19 cellular contexts compared by ENCODE assay signal in the genomic region with DNA sequence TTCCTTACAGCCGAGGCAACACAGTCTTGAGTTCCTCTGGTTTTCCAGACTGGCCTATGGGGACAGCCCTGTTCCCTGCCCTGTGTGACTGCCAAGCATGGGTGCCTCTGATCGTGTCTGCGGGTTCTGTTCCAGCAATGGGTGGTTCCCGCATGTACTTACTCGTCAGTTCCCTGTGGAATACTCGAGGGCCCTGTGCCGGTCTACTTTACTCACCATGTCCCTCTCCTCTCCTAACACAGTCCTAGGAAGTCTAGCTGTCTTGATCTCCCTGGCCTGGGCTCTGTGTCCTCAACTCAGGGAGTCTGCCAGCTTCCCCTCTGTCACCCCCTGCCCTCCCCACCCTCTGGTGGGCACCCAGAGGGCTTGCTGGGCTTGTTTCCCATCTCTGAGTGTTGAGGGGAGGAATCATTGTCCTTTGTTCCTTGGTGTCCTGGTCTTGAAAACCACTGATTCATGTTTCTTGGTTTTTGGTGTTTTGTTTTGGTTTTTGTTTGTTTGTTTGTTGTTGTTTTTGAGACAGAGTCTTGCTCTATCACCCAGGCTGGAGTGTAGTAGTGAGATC. TPM values are rescaled to one million over a fixed set of nuclear protein-coding genes. Genes with fewer than 3 reads are reported as not detected.
DNase-seq lines count a peak whose midpoint lies in the region; ATAC-seq and TF ChIP-seq lines count a peak whose summit lies in the region.
"Had no signal": no experiment of that assay in that cellular context is flagged by ENCODE, and none has a peak within 500 bp of the region (broad histone marks: within the 10 kb centered on the region; RNA-seq: fewer than 3 reads in every experiment).

No MANE protein-coding gene starts in this region.

- H3K27ac Mint-ChIP-seq in CD4-positive, alpha-beta memory T cell = peak overlapping the region in 6 of 7 donors; percentile 66 to 89 (median 74)
- peak overlapping the region in 6 of 9 donors; percentile 5 to 84 (median 32) for H3K27ac Mint-ChIP-seq in naive thymus-derived CD4-positive, alpha-beta T cell
- H3K27ac Mint-ChIP-seq: dendritic cell treated with granulocyte-macrophage colony-stimulating factor and Interleukin-4, amounts not matched to agents 40 ng/mL and 50 ng/mL, for 4 days had no signal

- no peaks in the 10 kb centered on the region for H3K36me3 ChIP-seq in A673 (ENCODE audit: insufficient read depth, low read length, poor library complexity, severe bottlenecking)
- H3K36me3 ChIP-seq in CD4-positive, alpha-beta memory T cell (ENCODE audit: insufficient read depth, low read length) = peaks cover 34% of the 10 kb centered on the region
- peaks cover 0 to 56% (median 4%) of the 10 kb centered on the region in 3 experiments for H3K36me3 ChIP-seq in naive thymus-derived CD4-positive, alpha-beta T cell (ENCODE audit: control insufficient read depth in 2 of 3, insufficient read depth in 3 of 3, low read length in 3 of 3)

- TF ChIP-seq CTCF in A673 (conservative IDR thresholded peaks at IDR 0.05; ENCODE audit: low read depth, low read length) = no peak

- no peaks in the 10 kb centered on the region for H3K4me1 ChIP-seq in A673 (ENCODE audit: insufficient read depth, low read length, poor library complexity, severe bottlenecking)
- peaks cover 18% of the 10 kb centered on the region for H3K4me1 ChIP-seq in CD4-positive, alpha-beta memory T cell (ENCODE audit: insufficient read depth, low read length)
- H3K4me1 ChIP-seq in naive thymus-derived CD4-positive, alpha-beta T cell (ENCODE audit: control insufficient read depth in 2 of 2, insufficient read depth in 2 of 2, low read length in 2 of 2) = no peaks in the 10 kb centered on the region
- H3K4me1 ChIP-seq: foreskin keratinocyte, parathyroid adenoma had no signal

- no peaks in the 10 kb centered on the region for H3K9me3 ChIP-seq in A673 (ENCODE audit: low read depth, low read length, poor library complexity, severe bottlenecking)
- H3K9me3 ChIP-seq in CD4-positive, alpha-beta memory T cell (ENCODE audit: control insufficient read depth in 1 of 2, low read length in 2 of 2) = no peaks in the 10 kb centered on the region
- H3K9me3 ChIP-seq in naive thymus-derived CD4-positive, alpha-beta T cell (ENCODE audit: control insufficient read depth in 2 of 3, low read length in 3 of 3) = no peaks in the 10 kb centered on the region

- H3K4me3 ChIP-seq in A673 (ENCODE audit: low read depth, low read length, poor library complexity, severe bottlenecking) = no peak overlapping the region
- H3K4me3 ChIP-seq in CD4-positive, alpha-beta memory T cell (ENCODE audit: low read length in 2 of 2) = no peak overlapping the region
- H3K4me3 ChIP-seq in naive thymus-derived CD4-positive, alpha-beta T cell (ENCODE audit: low read length) = no peak overlapping the region
- H3K4me3 ChIP-seq: hepatocyte had no signal

- H3K36me3 Mint-ChIP-seq in CD4-positive, alpha-beta memory T cell = peaks cover 20 to 51% of the 10 kb centered on the region in 2 donors
- peaks cover 4 to 32% (median 14%) of the 10 kb centered on the region in 5 donors for H3K36me3 Mint-ChIP-seq in naive thymus-derived CD4-positive, alpha-beta T cell

- no peak for DNase-seq in A673 (ENCODE audit: low spot score)
- no peak for DNase-seq in CD4-positive, alpha-beta memory T cell
- no peak for DNase-seq in naive thymus-derived CD4-positive, alpha-beta T cell
- DNase-seq in NCI-H2029 treated with DMSO at 0.1 percent for 48 hours (lab: John Stamatoyannopoulos, UW) = no peak
- DNase-seq: activated CD4-positive, alpha-beta T cell treated with anti-CD3 and anti-CD28 coated beads, Interleukin-2, amount 50 U/mL, for 4 hours; activated T-cell treated with anti-CD3 and anti-CD28 coated beads, Interleukin-2, amount 50 U/mL, for 48 hours; DND-41; H7; KG1; NCI-H226; NCI-H82; PC-3 had no signal

- H3K27me3 Mint-ChIP-seq in CD4-positive, alpha-beta memory T cell = no peaks in the 10 kb centered on the region
- H3K27me3 Mint-ChIP-seq in naive thymus-derived CD4-positive, alpha-beta T cell = no peaks in the 10 kb centered on the region
- H3K27me3 Mint-ChIP-seq: dendritic cell treated with granulocyte-macrophage colony-stimulating factor and Interleukin-4, amounts not matched to agents 40 ng/mL and 50 ng/mL, for 4 days had no signal

- CTCF ChIA-PET in A673 (lab: Charles Lee) = no interaction called here
- CTCF ChIA-PET in CD4-positive, alpha-beta memory T cell (lab: Charles Lee; ENCODE audit: partially characterized antibody) = no interaction called here
- CTCF ChIA-PET in naive thymus-derived CD4-positive, alpha-beta T cell (lab: Charles Lee) = no interaction called here

- peak overlapping the region; percentile 32 for H3K27ac ChIP-seq in A673 (ENCODE audit: low read depth, low read length, poor library complexity, severe bottlenecking)
- no peak overlapping the region for H3K27ac ChIP-seq in CD4-positive, alpha-beta memory T cell (ENCODE audit: low read depth, low read length)
- peak overlapping the region; percentile 63 for H3K27ac ChIP-seq in cingulate gyrus (ENCODE audit: low read depth, low read length)
- no peak overlapping the region for H3K27ac ChIP-seq in naive thymus-derived CD4-positive, alpha-beta T cell (ENCODE audit: low read depth, low read length)
- H3K27ac ChIP-seq: foreskin keratinocyte, hepatocyte, parathyroid adenoma had no signal

- H3K4me1 Mint-ChIP-seq in CD4-positive, alpha-beta memory T cell = peaks cover 16 to 35% (median 18%) of the 10 kb centered on the region in 4 donors
- peaks cover 18 to 46% (median 34%) of the 10 kb centered on the region in 7 donors for H3K4me1 Mint-ChIP-seq in naive thymus-derived CD4-positive, alpha-beta T cell

- H3K27me3 ChIP-seq in A673 (replicated peaks; ENCODE audit: insufficient read depth, low read depth, low read length, poor library complexity) = no peaks in the 10 kb centered on the region
- no peaks in the 10 kb centered on the region for H3K27me3 ChIP-seq in CD4-positive, alpha-beta memory T cell (ENCODE audit: insufficient read depth, low read length)
- H3K27me3 ChIP-seq in naive thymus-derived CD4-positive, alpha-beta T cell (ENCODE audit: control insufficient read depth in 2 of 2, insufficient read depth in 2 of 2, low read length in 2 of 2) = no peaks in the 10 kb centered on the region
- H3K27me3 ChIP-seq: foreskin keratinocyte, hepatocyte had no signal

- no peak overlapping the region for H3K4me3 Mint-ChIP-seq in CD4-positive, alpha-beta memory T cell
- H3K4me3 Mint-ChIP-seq in naive thymus-derived CD4-positive, alpha-beta T cell = peak overlapping the region in 1 of 10 donors; percentile 38
- H3K4me3 Mint-ChIP-seq: dendritic cell treated with granulocyte-macrophage colony-stimulating factor and Interleukin-4, amounts not matched to agents 40 ng/mL and 50 ng/mL, for 4 days had no signal

- ATAC-seq in naive thymus-derived CD4-positive, alpha-beta T cell = no peak
- ATAC-seq in GM18502 (IDR thresholded peaks at IDR 0.05; ENCODE audit: poor library complexity, unreplicated experiment) = no peak
- ATAC-seq in HG03139 (IDR thresholded peaks at IDR 0.05; ENCODE audit: unreplicated experiment) = no peak
- ATAC-seq: foreskin keratinocyte, PC-3 had no signal

- intact Hi-C loops in A673 (cut with micrococcal nuclease; ENCODE audit: unreplicated experiment) = no loop called here
- intact Hi-C loops in CD4-positive, alpha-beta memory T cell (cut with micrococcal nuclease) = no loop called here
- intact Hi-C loops in naive thymus-derived CD4-positive, alpha-beta T cell (cut with micrococcal nuclease) = loop anchor here in 1 of 2 donors (10.0 kb wide), 1 partner anchor 63 kb away; no protein-coding TSS in a partner anchor

- no TSS peak for BruUV-seq in A673 (replicated peaks; lab: Mats Ljungman, UMichigan)

- POLR2A ChIA-PET in A673 (lab: Charles Lee; ENCODE audit: low non-redundant PET) = no interaction called here
- POLR2A ChIA-PET in CD4-positive, alpha-beta memory T cell (lab: Charles Lee; ENCODE audit: partially characterized antibody) = interaction anchor here (1.4 kb wide), 1 partner anchor 36 kb away, joined by 3 read pairs; no protein-coding TSS in a partner anchor
- POLR2A ChIA-PET in naive thymus-derived CD4-positive, alpha-beta T cell (lab: Charles Lee) = no interaction called here

- H3K9me3 Mint-ChIP-seq in CD4-positive, alpha-beta memory T cell = no peaks in the 10 kb centered on the region
- H3K9me3 Mint-ChIP-seq in naive thymus-derived CD4-positive, alpha-beta T cell = peaks cover 0 to 2% (median 0%) of the 10 kb centered on the region in 11 donors
- H3K9me3 Mint-ChIP-seq: dendritic cell treated with granulocyte-macrophage colony-stimulating factor and Interleukin-4, amounts not matched to agents 40 ng/mL and 50 ng/mL, for 4 days had no signal

RNA-seq across cellular contexts. Expression of gene TRAPPC10, which starts 36.0 kb away (rescaled TPM):
- total RNA-seq in A673 (2021) = 46.6 and 51.4 TPM in 2 replicates
- total RNA-seq in CD4-positive, alpha-beta memory T cell = 10 to 100 TPM; 94.2 to 95.5 TPM
- polyA plus RNA-seq in CD4-positive, alpha-beta memory T cell = 10 to 100 TPM; 17.7 to 40.2 TPM
- 100 to 1,000 TPM in 2 of 5 experiments, 10 to 100 TPM in 3; 80.6 to 119 (median 93.2) TPM for total RNA-seq in naive thymus-derived CD4-positive, alpha-beta T cell
- polyA plus RNA-seq in naive thymus-derived CD4-positive, alpha-beta T cell = 10 to 100 TPM; 15.6 to 26.5 TPM

RNA-seq across cellular contexts. Expression of gene PWP2, which starts 59.1 kb away (rescaled TPM):
- 10.1 and 13.0 TPM in 2 replicates for total RNA-seq in A673 (2021)
- 10 to 100 TPM; 27.2 to 28.2 TPM for total RNA-seq in CD4-positive, alpha-beta memory T cell
- 10 to 100 TPM in 1 of 2 donors, under 1 TPM in 1; 0.35 to 13.9 TPM for polyA plus RNA-seq in CD4-positive, alpha-beta memory T cell
- total RNA-seq in naive thymus-derived CD4-positive, alpha-beta T cell = 10 to 100 TPM; 12.0 to 42.3 (median 23.0) TPM
- polyA plus RNA-seq in naive thymus-derived CD4-positive, alpha-beta T cell = 10 to 100 TPM in 1 of 2 donors, 1 to 10 TPM in 1; 8.7 to 17.9 TPM

Comparison
In these comparisons a context has a peak if more than half of its experiments do, and no peak if none do; other contexts are left out.
1. H3K27ac ChIP-seq: peak in A673 (single experiment) and cingulate gyrus (single experiment); none in CD4-positive, alpha-beta memory T cell (single experiment) and naive thymus-derived CD4-positive, alpha-beta T cell (single experiment).